Comparison of ENCODE assay signal across 9 cellular contexts in genomic region chr16:74430036-74430712, GRCh38. TPM values are rescaled to one million over a fixed set of nuclear protein-coding genes. Genes with fewer than 3 reads are reported as not detected.
A peak's percentile ranks its signal among the peaks of the same experiment; 100 is the strongest.
DNase-seq lines count a peak whose midpoint lies in the region; ATAC-seq and TF ChIP-seq lines count a peak whose summit lies in the region.
"Not testable (repeated sequence)": the region's sequence is repeated elsewhere in the genome, so short reads cannot be mapped to it uniquely, and the experiment has no call there.
"Had no signal": no experiment of that assay in that cellular context is flagged by ENCODE, and none has a peak within 500 bp of the region (broad histone marks: within the 10 kb centered on the region; RNA-seq: fewer than 3 reads in every experiment).

No MANE protein-coding gene starts in this region.

- ATAC-seq in GM18519 (IDR thresholded peaks at IDR 0.05; ENCODE audit: low FRiP score, unreplicated experiment), result peak; percentile 59
- peak; percentile 89 for ATAC-seq in activated CD8-positive, alpha-beta T cell treated with anti-CD3 and anti-CD28 coated beads for 36 hours

- intact Hi-C loops in OCI-LY7 (cut with micrococcal nuclease; ENCODE audit: unreplicated experiment), result loop anchor here (5.0 kb wide), 1 partner anchor 123 kb away; no protein-coding TSS in a partner anchor
- intact Hi-C loops in activated CD8-positive, alpha-beta T cell treated with anti-CD3 and anti-CD28 coated beads for 36 hours (cut with micrococcal nuclease), result loop anchor here (5.0 kb wide), 1 partner anchor 118 kb away; no protein-coding TSS in a partner anchor

- not testable (repeated sequence) for H3K9me3 ChIP-seq in AG04450 (ENCODE audit: control insufficient read depth, insufficient read depth, low read length); OCI-LY7 (ENCODE audit: low read length)

- not testable (repeated sequence) for H2AFZ ChIP-seq in OCI-LY7 (ENCODE audit: low read length)

- H3K27ac Mint-ChIP-seq in activated CD8-positive, alpha-beta T cell treated with anti-CD3 and anti-CD28 coated beads for 36 hours, result not testable (repeated sequence)

- H3K36me3 ChIP-seq in OCI-LY7 (ENCODE audit: insufficient read depth, low read length), result not testable (repeated sequence)

- not testable (repeated sequence) for H3K4me2 ChIP-seq in OCI-LY7 (ENCODE audit: low read length)

- not testable (repeated sequence) for H3K36me3 Mint-ChIP-seq in activated CD8-positive, alpha-beta T cell treated with anti-CD3 and anti-CD28 coated beads for 36 hours (ENCODE audit: low read depth)

- not testable (repeated sequence) for DNase-seq in AG04450 (ENCODE audit: low read depth, low spot score)
- DNase-seq in HK-2 (ENCODE audit: unreplicated experiment) (peak; percentile 27), OCI-LY7 (ENCODE audit: low spot score) (peak; percentile 53), dermis microvascular lymphatic vessel endothelial cell (ENCODE audit: low read depth in 2 of 2) (peak; percentile 16 to 37), left kidney (ENCODE audit: low read depth, low spot score) (peak; percentile 66)
- peak; percentile 74 for DNase-seq in activated CD8-positive, alpha-beta T cell treated with anti-CD3 and anti-CD28 coated beads for 36 hours
- peak; percentile 16 to 29 for DNase-seq in stimulated activated CD4-positive, alpha-beta T cell treated with anti-CD3 and anti-CD28 coated beads, Interleukin-15, amount 100 ng/mL, for 48 hours (ENCODE audit: low read depth in 2 of 2)

- H3K4me1 ChIP-seq in OCI-LY7 (ENCODE audit: insufficient read depth, low read length, poor library complexity, severe bottlenecking), result not testable (repeated sequence)

- not testable (repeated sequence) for BruUV-seq in OCI-LY7 (replicated peaks; lab: Mats Ljungman, UMichigan)

- not testable (repeated sequence) for H3K27ac ChIP-seq in AG04450 (ENCODE audit: low read depth, low read length); OCI-LY7 (ENCODE audit: low read depth, low read length, poor library complexity, severe bottlenecking)

- not testable (repeated sequence) for H4K20me1 ChIP-seq in OCI-LY7 (ENCODE audit: insufficient read depth, low read length)

- CTCF ChIA-PET in AG04450 (lab: Charles Lee); OCI-LY7 (lab: Charles Lee; ENCODE audit: unreplicated experiment); activated CD8-positive, alpha-beta T cell treated with anti-CD3 and anti-CD28 coated beads for 36 hours (lab: Charles Lee): not testable (repeated sequence)

- not testable (repeated sequence) for H3K9me2 ChIP-seq in OCI-LY7 (ENCODE audit: insufficient read depth, low read length)

- H3K9me3 Mint-ChIP-seq in activated CD8-positive, alpha-beta T cell treated with anti-CD3 and anti-CD28 coated beads for 36 hours, result not testable (repeated sequence)

- POLR2A ChIA-PET in AG04450 (lab: Yijun Ruan, JAX); OCI-LY7 (lab: Charles Lee); activated CD8-positive, alpha-beta T cell treated with anti-CD3 and anti-CD28 coated beads for 36 hours (lab: Charles Lee): not testable (repeated sequence)

- not testable (repeated sequence) for H3K4me1 Mint-ChIP-seq in activated CD8-positive, alpha-beta T cell treated with anti-CD3 and anti-CD28 coated beads for 36 hours (ENCODE audit: low read depth)

- not testable (repeated sequence) for H3K27me3 ChIP-seq in AG04450 (ENCODE audit: control insufficient read depth, insufficient read depth, low read length)

- not testable (repeated sequence) for H3K79me2 ChIP-seq in OCI-LY7 (ENCODE audit: insufficient read depth, low read depth, low read length)

- not testable (repeated sequence) for H3K27me3 Mint-ChIP-seq in activated CD8-positive, alpha-beta T cell treated with anti-CD3 and anti-CD28 coated beads for 36 hours

- TF ChIP-seq CTCF in AG04450 (IDR thresholded peaks at IDR 0.05; ENCODE audit: low read depth, low read length) (peak; percentile 62), OCI-LY7 (conservative IDR thresholded peaks at IDR 0.05; ENCODE audit: low read length) (peak; percentile 84)
- peak; percentile 73 for TF ChIP-seq CTCF in activated CD8-positive, alpha-beta T cell treated with anti-CD3 and anti-CD28 coated beads for 36 hours (IDR thresholded peaks at IDR 0.05)

- not testable (repeated sequence) for H3K4me3 ChIP-seq in AG04450 (ENCODE audit: low read depth, low read length); OCI-LY7 (ENCODE audit: low read depth, low read length, poor library complexity, severe bottlenecking)

- H3K4me3 Mint-ChIP-seq in activated CD8-positive, alpha-beta T cell treated with anti-CD3 and anti-CD28 coated beads for 36 hours, result not testable (repeated sequence)

RNA-seq across cellular contexts. Expression of gene CLEC18B, which starts 8.9 kb away (rescaled TPM):
- polyA plus RNA-seq in AG04450 (2011; rRNA removed), result 0.06 and 0.22 TPM in 2 replicates
- 0.74 TPM in 1 of 2 replicates, not detected in the other for polyA minus RNA-seq in AG04450 (2011; rRNA and poly(A)+ RNA removed)
- 0.21 and 0.79 TPM in 2 replicates for total RNA-seq in OCI-LY7 (2014; rRNA removed; shearing (Covaris generic))
- total RNA-seq in OCI-LY7 (2022) (0.20 TPM in 1 of 2 replicates, not detected in the other), dermis microvascular lymphatic vessel endothelial cell (0.13 TPM in 1 of 2 replicates, not detected in the other)
- total RNA-seq in activated CD8-positive, alpha-beta T cell treated with anti-CD3 and anti-CD28 coated beads for 36 hours, result under 1 TPM in 1 of 2 experiments, not detected in 1; 0.22 TPM
- total RNA-seq: pulmonary artery endothelial cell had no signal

RNA-seq across cellular contexts. Expression of gene NPIPB15, which starts 54.1 kb away (rescaled TPM):
- 4.0 and 4.8 TPM in 2 replicates for polyA plus RNA-seq in AG04450 (2011; rRNA removed)
- 1.1 and 1.8 TPM in 2 replicates for polyA minus RNA-seq in AG04450 (2011; rRNA and poly(A)+ RNA removed)
- total RNA-seq in OCI-LY7 (2014; rRNA removed; shearing (Covaris generic)), result 1.1 and 1.5 TPM in 2 replicates
- total RNA-seq in OCI-LY7 (2022), result 5.0 and 5.3 TPM in 2 replicates
- total RNA-seq in activated CD8-positive, alpha-beta T cell treated with anti-CD3 and anti-CD28 coated beads for 36 hours, result 1 to 10 TPM; 1.7 to 1.8 TPM
- total RNA-seq in dermis microvascular lymphatic vessel endothelial cell, result 0.13 TPM in 1 of 2 replicates, not detected in the other
